1 cellular context compared by ENCODE assay signal in genomic region chr19:10764340-10764894, GRCh38.
TF ChIP-seq lines count a peak whose summit lies in the region.

No MANE protein-coding gene starts in this region.

TF ChIP-seq in HepG2, 621 proteins besides CTCF, POLR2A, EP300 and RAD21 (continued from another document and continues in another):
- TF ChIP-seq, protein P1, sequence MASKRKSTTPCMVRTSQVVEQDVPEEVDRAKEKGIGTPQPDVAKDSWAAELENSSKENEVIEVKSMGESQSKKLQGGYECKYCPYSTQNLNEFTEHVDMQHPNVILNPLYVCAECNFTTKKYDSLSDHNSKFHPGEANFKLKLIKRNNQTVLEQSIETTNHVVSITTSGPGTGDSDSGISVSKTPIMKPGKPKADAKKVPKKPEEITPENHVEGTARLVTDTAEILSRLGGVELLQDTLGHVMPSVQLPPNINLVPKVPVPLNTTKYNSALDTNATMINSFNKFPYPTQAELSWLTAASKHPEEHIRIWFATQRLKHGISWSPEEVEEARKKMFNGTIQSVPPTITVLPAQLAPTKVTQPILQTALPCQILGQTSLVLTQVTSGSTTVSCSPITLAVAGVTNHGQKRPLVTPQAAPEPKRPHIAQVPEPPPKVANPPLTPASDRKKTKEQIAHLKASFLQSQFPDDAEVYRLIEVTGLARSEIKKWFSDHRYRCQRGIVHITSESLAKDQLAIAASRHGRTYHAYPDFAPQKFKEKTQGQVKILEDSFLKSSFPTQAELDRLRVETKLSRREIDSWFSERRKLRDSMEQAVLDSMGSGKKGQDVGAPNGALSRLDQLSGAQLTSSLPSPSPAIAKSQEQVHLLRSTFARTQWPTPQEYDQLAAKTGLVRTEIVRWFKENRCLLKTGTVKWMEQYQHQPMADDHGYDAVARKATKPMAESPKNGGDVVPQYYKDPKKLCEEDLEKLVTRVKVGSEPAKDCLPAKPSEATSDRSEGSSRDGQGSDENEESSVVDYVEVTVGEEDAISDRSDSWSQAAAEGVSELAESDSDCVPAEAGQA (IDR thresholded peaks at IDR 0.05; ENCODE audit: low read depth): no peak
- TF ChIP-seq, protein P1 (CRISPR knock-in tag; IDR thresholded peaks at IDR 0.05; ENCODE audit: borderline replicate concordance): no peak
- TF ChIP-seq, protein P2, sequence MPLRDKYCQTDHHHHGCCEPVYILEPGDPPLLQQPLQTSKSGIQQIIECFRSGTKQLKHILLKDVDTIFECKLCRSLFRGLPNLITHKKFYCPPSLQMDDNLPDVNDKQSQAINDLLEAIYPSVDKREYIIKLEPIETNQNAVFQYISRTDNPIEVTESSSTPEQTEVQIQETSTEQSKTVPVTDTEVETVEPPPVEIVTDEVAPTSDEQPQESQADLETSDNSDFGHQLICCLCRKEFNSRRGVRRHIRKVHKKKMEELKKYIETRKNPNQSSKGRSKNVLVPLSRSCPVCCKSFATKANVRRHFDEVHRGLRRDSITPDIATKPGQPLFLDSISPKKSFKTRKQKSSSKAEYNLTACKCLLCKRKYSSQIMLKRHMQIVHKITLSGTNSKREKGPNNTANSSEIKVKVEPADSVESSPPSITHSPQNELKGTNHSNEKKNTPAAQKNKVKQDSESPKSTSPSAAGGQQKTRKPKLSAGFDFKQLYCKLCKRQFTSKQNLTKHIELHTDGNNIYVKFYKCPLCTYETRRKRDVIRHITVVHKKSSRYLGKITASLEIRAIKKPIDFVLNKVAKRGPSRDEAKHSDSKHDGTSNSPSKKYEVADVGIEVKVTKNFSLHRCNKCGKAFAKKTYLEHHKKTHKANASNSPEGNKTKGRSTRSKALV (CRISPR knock-in tag; IDR thresholded peaks at IDR 0.05): peak; percentile 76; the same call in 1 of the 2 replicates
- TF ChIP-seq PBX2 (CRISPR knock-in tag; IDR thresholded peaks at IDR 0.05) (no peak), NBN (conservative IDR thresholded peaks at IDR 0.05) (no peak), TEAD2 (CRISPR knock-in tag; IDR thresholded peaks at IDR 0.05) (no peak), ZBTB44 (CRISPR knock-in tag; IDR thresholded peaks at IDR 0.05) (no peak), ZSCAN31 (CRISPR knock-in tag; IDR thresholded peaks at IDR 0.05; ENCODE audit: low read depth) (peak; percentile 76; the same call in 1 of the 2 replicates), HNF4G (IDR thresholded peaks at IDR 0.05; ENCODE audit: borderline replicate concordance, low read depth, low read length) (peak; percentile 79), HNF4G (CRISPR knock-in tag; IDR thresholded peaks at IDR 0.05; ENCODE audit: borderline replicate concordance, low read depth) (peak; percentile 90; the same call in 1 of the 2 replicates), ZNF598 (CRISPR knock-in tag; IDR thresholded peaks at IDR 0.05; ENCODE audit: borderline replicate concordance) (0 out of 2 replicates have a peak, but pooled peaks have one; percentile 17), ZNF792 (CRISPR knock-in tag; IDR thresholded peaks at IDR 0.05) (peak; percentile 96), ZNF367 (CRISPR knock-in tag; IDR thresholded peaks at IDR 0.05; ENCODE audit: borderline replicate concordance) (no peak), RXRB (CRISPR knock-in tag; IDR thresholded peaks at IDR 0.05; ENCODE audit: borderline replicate concordance) (peak; percentile 100), TFDP1 (CRISPR knock-in tag; IDR thresholded peaks at IDR 0.05; ENCODE audit: borderline replicate concordance) (peak; percentile 25; the same call in 1 of the 2 replicates), NFRKB (IDR thresholded peaks at IDR 0.05) (no peak), KLF9 (CRISPR knock-in tag; IDR thresholded peaks at IDR 0.05; ENCODE audit: low read depth) (no peak), PLRG1 (conservative IDR thresholded peaks at IDR 0.05) (no peak), FOXC1 (CRISPR knock-in tag; IDR thresholded peaks at IDR 0.05; ENCODE audit: borderline replicate concordance) (no peak), IRX3 (CRISPR knock-in tag; IDR thresholded peaks at IDR 0.05; ENCODE audit: borderline replicate concordance, low read depth) (no peak), MLX (CRISPR knock-in tag; IDR thresholded peaks at IDR 0.05) (peak; percentile 91), FOXK2 (IDR thresholded peaks at IDR 0.05) (no peak), MED13 (CRISPR knock-in tag; IDR thresholded peaks at IDR 0.05) (no peak; the same call in 1 of the 2 replicates), SMC3 (IDR thresholded peaks at IDR 0.05; ENCODE audit: low read length) (0 out of 2 replicates have a peak, but pooled peaks have one; percentile 23), ZNF546 (CRISPR knock-in tag; conservative IDR thresholded peaks at IDR 0.05) (no peak), NCOA2 (CRISPR knock-in tag; IDR thresholded peaks at IDR 0.05) (peak; percentile 90), MXI1 (IDR thresholded peaks at IDR 0.05; ENCODE audit: borderline replicate concordance, low read depth, low read length) (peak; percentile 72; the same call in 1 of the 3 replicates), FOXO1 (CRISPR knock-in tag; IDR thresholded peaks at IDR 0.05) (peak; percentile 79), ZNF44 (CRISPR knock-in tag; IDR thresholded peaks at IDR 0.05) (no peak), NFYC (CRISPR knock-in tag; IDR thresholded peaks at IDR 0.05) (peak; percentile 58), FOXO4 (CRISPR knock-in tag; conservative IDR thresholded peaks at IDR 0.05) (no peak), ZMAT5 (CRISPR knock-in tag; IDR thresholded peaks at IDR 0.05; ENCODE audit: borderline replicate concordance, low read depth) (no peak), ZSCAN20 (CRISPR knock-in tag; IDR thresholded peaks at IDR 0.05; ENCODE audit: borderline replicate concordance) (no peak)
- TF ChIP-seq, protein P3, sequence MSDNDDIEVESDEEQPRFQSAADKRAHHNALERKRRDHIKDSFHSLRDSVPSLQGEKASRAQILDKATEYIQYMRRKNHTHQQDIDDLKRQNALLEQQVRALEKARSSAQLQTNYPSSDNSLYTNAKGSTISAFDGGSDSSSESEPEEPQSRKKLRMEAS (IDR thresholded peaks at IDR 0.05): peak; percentile 77
- TF ChIP-seq, protein P4, sequence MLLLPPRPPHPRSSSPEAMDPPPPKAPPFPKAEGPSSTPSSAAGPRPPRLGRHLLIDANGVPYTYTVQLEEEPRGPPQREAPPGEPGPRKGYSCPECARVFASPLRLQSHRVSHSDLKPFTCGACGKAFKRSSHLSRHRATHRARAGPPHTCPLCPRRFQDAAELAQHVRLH (CRISPR knock-in tag; IDR thresholded peaks at IDR 0.05; ENCODE audit: borderline replicate concordance, low read depth): peak; percentile 92
- TF ChIP-seq, protein P5, sequence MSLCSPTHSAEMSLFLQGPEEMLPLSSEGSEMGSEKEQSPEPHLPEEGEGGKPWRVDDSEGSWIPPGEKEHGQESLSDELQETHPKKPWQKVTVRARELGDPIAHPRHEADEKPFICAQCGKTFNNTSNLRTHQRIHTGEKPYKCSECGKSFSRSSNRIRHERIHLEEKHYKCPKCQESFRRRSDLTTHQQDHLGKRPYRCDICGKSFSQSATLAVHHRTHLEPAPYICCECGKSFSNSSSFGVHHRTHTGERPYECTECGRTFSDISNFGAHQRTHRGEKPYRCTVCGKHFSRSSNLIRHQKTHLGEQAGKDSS (CRISPR knock-in tag; IDR thresholded peaks at IDR 0.05; ENCODE audit: borderline replicate concordance, low read depth): peak; percentile 52; the same call in 1 of the 2 replicates
- TF ChIP-seq, protein P6, sequence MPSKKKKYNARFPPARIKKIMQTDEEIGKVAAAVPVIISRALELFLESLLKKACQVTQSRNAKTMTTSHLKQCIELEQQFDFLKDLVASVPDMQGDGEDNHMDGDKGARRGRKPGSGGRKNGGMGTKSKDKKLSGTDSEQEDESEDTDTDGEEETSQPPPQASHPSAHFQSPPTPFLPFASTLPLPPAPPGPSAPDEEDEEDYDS (CRISPR knock-in tag; IDR thresholded peaks at IDR 0.05): peak; percentile 68
- TF ChIP-seq, protein P7, sequence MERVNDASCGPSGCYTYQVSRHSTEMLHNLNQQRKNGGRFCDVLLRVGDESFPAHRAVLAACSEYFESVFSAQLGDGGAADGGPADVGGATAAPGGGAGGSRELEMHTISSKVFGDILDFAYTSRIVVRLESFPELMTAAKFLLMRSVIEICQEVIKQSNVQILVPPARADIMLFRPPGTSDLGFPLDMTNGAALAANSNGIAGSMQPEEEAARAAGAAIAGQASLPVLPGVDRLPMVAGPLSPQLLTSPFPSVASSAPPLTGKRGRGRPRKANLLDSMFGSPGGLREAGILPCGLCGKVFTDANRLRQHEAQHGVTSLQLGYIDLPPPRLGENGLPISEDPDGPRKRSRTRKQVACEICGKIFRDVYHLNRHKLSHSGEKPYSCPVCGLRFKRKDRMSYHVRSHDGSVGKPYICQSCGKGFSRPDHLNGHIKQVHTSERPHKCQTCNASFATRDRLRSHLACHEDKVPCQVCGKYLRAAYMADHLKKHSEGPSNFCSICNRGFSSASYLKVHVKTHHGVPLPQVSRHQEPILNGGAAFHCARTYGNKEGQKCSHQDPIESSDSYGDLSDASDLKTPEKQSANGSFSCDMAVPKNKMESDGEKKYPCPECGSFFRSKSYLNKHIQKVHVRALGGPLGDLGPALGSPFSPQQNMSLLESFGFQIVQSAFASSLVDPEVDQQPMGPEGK (CRISPR knock-in tag; IDR thresholded peaks at IDR 0.05): peak; percentile 87
